In the genomic region with DNA sequence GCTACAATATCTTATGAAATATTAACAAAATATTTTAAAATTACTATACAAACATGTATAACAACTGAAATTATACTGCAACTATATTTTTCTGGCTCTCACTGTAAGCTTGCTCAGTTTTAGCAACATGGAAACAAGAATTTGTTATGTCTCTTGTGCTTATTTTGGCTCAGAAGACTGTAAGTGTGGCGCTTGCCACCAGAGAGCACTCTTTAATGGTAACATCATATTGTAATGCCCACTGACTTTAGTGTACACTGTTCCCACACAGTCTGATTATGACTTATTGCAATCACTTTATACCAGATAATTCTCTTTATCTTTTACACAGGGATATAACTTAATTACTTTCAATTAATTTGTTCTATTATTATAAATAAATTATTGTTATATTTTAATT, we compare ENCODE assay signal across 8 cellular contexts.
A peak's percentile ranks its signal among the peaks of the same experiment; 100 is the strongest.
DNase-seq lines count a peak whose midpoint lies in the region; ATAC-seq, FAIRE-seq and TF ChIP-seq lines count a peak whose summit lies in the region.

No MANE protein-coding gene starts in this region.

- no peak for TF ChIP-seq POLR2A in breast epithelium (IDR thresholded peaks at IDR 0.05)
- no peak for TF ChIP-seq POLR2A in HepG2 (IDR thresholded peaks at IDR 0.05; ENCODE audit: insufficient read depth in 1 of 2, low read depth in 2 of 2, low read length in 2 of 2)

- H2AFZ ChIP-seq in HepG2 (ENCODE audit: low read length), result no peak overlapping the region

- 0% methylated on average over 1 of the region's 1 CpG for WGBS in HepG2 (ENCODE audit: low lambda C conversion rate)

- H3K27me3 ChIP-seq in breast epithelium (no peaks in the 10 kb centered on the region), HepG2 (ENCODE audit: control insufficient read depth in 1 of 2, insufficient read depth in 2 of 2, low read length in 2 of 2) (no peaks in the 10 kb centered on the region)

- TF ChIP-seq EP300 in HepG2 (IDR thresholded peaks at IDR 0.05; ENCODE audit: low read depth in 2 of 2, low read length in 2 of 2), result no peak
- no peak for TF ChIP-seq EP300 in HepG2 (CRISPR knock-in tag; IDR thresholded peaks at IDR 0.05; ENCODE audit: borderline replicate concordance)

- no peak overlapping the region for H3K27ac ChIP-seq in breast epithelium
- H3K27ac ChIP-seq in HepG2 (ENCODE audit: extremely low read length, insufficient read depth, low read length), result no peak overlapping the region

- no peak for TF ChIP-seq RAD21 in HepG2 (CRISPR knock-in tag; IDR thresholded peaks at IDR 0.05)

- peak; percentile 63 for FAIRE-seq in HepG2 (lab: Jason Lieb, UNC)

- BruUV-seq in MCF 10A (replicated peaks; lab: Mats Ljungman, UMichigan), result no TSS peak
- no TSS peak for BruUV-seq in HepG2 (replicated peaks; lab: Mats Ljungman, UMichigan)

- H3K4me3 ChIP-seq in breast epithelium (no peak overlapping the region), HepG2 (replicated peaks in 1 of 3; ENCODE audit: insufficient read depth in 1 of 3, low read depth in 2 of 3, low read length in 3 of 3) (no peak overlapping the region)

- no peak overlapping the region for H3K27ac Mint-ChIP-seq in MCF 10A (ENCODE audit: low read depth, unreplicated experiment)

- H3K9me3 ChIP-seq in breast epithelium (no peaks in the 10 kb centered on the region), HepG2 (ENCODE audit: low read length) (no peaks in the 10 kb centered on the region)

- H3K4me3 Mint-ChIP-seq in MCF 10A (ENCODE audit: unreplicated experiment), result no peak overlapping the region

- peak; percentile 57 for DNase-seq in MCF 10A (ENCODE audit: unreplicated experiment)
- no peak for DNase-seq in breast epithelium (ENCODE audit: low spot score in 2 of 2)
- DNase-seq in HT1080 (ENCODE audit: low read depth), result peak; percentile 10
- peak; percentile 61 for DNase-seq in SK-MEL-5 (ENCODE audit: low read depth, low spot score)
- peak; percentile 30 for DNase-seq in HepG2 (ENCODE audit: low spot score)
- no peak for DNase-seq in activated CD4-positive, CD25-positive, alpha-beta regulatory T cell treated with anti-CD3 and anti-CD28 coated beads, Interleukin-2, amount 50 U/mL, for 72 hours
- no peak for DNase-seq in activated CD8-positive, alpha-beta memory T cell treated with anti-CD3 and anti-CD28 coated beads, Interleukin-2, amount 50 U/mL, for 4 hours
- no peak for DNase-seq in nucleus accumbens (lab: John Stamatoyannopoulos, UW)

- no peaks in the 10 kb centered on the region for H4K20me1 ChIP-seq in HepG2 (ENCODE audit: insufficient read depth, low read length)

- no peak overlapping the region for H3K9ac ChIP-seq in HepG2 (ENCODE audit: insufficient read depth, low read depth, low read length)

- no peaks in the 10 kb centered on the region for H3K4me1 Mint-ChIP-seq in MCF 10A (ENCODE audit: insufficient read depth, unreplicated experiment)

- POLR2A ChIA-PET in MCF 10A (lab: Yijun Ruan, JAX), result no interaction called here
- POLR2A ChIA-PET in HepG2 (lab: Yijun Ruan, JAX), result no interaction called here

- H3K4me1 ChIP-seq in breast epithelium (no peaks in the 10 kb centered on the region), HepG2 (ENCODE audit: insufficient read depth, low read length) (no peaks in the 10 kb centered on the region)

- peak; percentile 92 for ATAC-seq in HepG2

- CTCF ChIA-PET in MCF 10A (lab: Yijun Ruan, JAX), result interaction anchor here (0.6 to 1.8 kb wide), 19 partner anchors 10 to 1624 kb away, joined by 3 to 19 read pairs (median 4); no protein-coding TSS in a partner anchor
- CTCF ChIA-PET in HepG2 (lab: Yijun Ruan, JAX; ENCODE audit: low intra/inter-chr PET ratio, low total read pairs), result interaction anchor here (1.1 to 1.8 kb wide), 2 partner anchors 268 to 1623 kb away, joined by 3 to 10 read pairs; no protein-coding TSS in a partner anchor

- H3K36me3 Mint-ChIP-seq in MCF 10A (ENCODE audit: insufficient read depth, unreplicated experiment), result no peaks in the 10 kb centered on the region

- TF ChIP-seq CTCF in MCF 10A (IDR thresholded peaks at IDR 0.05; ENCODE audit: unreplicated experiment) (peak; percentile 46), breast epithelium (IDR thresholded peaks at IDR 0.05) (no peak), HepG2 (CRISPR knock-in tag; IDR thresholded peaks at IDR 0.05) (peak; percentile 47)

- in situ Hi-C loops in SK-MEL-5 (cut with HindIII; ENCODE audit: low pct_unique_long_range_greater_than_20kb, low sequenced_read_pairs) (no loop called here), HepG2 (cut with HindIII; ENCODE audit: extremely low pct_ligation_motif_present, low pct_unique_long_range_greater_than_20kb) (loop anchor here (10.0 kb wide), 1 partner anchor 1619 kb away; no protein-coding TSS in a partner anchor)

- H3K4me2 ChIP-seq in HepG2 (ENCODE audit: low read depth, low read length), result no peak overlapping the region

- intact Hi-C loops in MCF 10A (cut with micrococcal nuclease) (loop anchor here (1.0 to 5.0 kb wide), 3 partner anchors 268 to 1622 kb away; no protein-coding TSS in a partner anchor), breast epithelium (cut with DNase I; ENCODE audit: low total_unique reads) (no loop called here), HepG2 (cut with micrococcal nuclease; ENCODE audit: unreplicated experiment) (loop anchor here (1.0 kb wide), 1 partner anchor 268 kb away; no protein-coding TSS in a partner anchor)

- H3K27me3 Mint-ChIP-seq in MCF 10A (ENCODE audit: insufficient read depth, unreplicated experiment), result no peaks in the 10 kb centered on the region

- no peaks in the 10 kb centered on the region for H3K36me3 ChIP-seq in breast epithelium
- no peaks in the 10 kb centered on the region for H3K36me3 ChIP-seq in HepG2 (replicated peaks in 1 of 2; ENCODE audit: control insufficient read depth in 1 of 2, insufficient read depth in 2 of 2, low read length in 2 of 2)

- H3K9me3 Mint-ChIP-seq in MCF 10A (ENCODE audit: unreplicated experiment), result no peaks in the 10 kb centered on the region

- no peaks in the 10 kb centered on the region for H3K79me2 ChIP-seq in HepG2 (ENCODE audit: insufficient read depth, low read length)

TF ChIP-seq in HepG2, 621 proteins besides CTCF, POLR2A, EP300 and RAD21:
- TF ChIP-seq SMC3 (IDR thresholded peaks at IDR 0.05; ENCODE audit: low read length) (peak; percentile 44; the same call in 1 of the 2 replicates), DR1 (CRISPR knock-in tag; IDR thresholded peaks at IDR 0.05) (no peak), SP2 (CRISPR knock-in tag; IDR thresholded peaks at IDR 0.05) (no peak), ZNF496 (CRISPR knock-in tag; IDR thresholded peaks at IDR 0.05; ENCODE audit: insufficient replicate concordance) (no peak), PHF5A (CRISPR knock-in tag; IDR thresholded peaks at IDR 0.05; ENCODE audit: low read depth, unreplicated experiment) (no peak), STAG1 (CRISPR knock-in tag; IDR thresholded peaks at IDR 0.05) (peak; percentile 53)
- TF ChIP-seq, protein P1, sequence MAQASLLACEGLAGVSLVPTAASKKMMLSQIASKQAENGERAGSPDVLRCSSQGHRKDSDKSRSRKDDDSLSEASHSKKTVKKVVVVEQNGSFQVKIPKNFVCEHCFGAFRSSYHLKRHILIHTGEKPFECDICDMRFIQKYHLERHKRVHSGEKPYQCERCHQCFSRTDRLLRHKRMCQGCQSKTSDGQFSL (CRISPR knock-in tag; IDR thresholded peaks at IDR 0.05), result no peak
TF ChIP-seq in HepG2: peak in this region for 2.

Comparison
In these comparisons a context has a peak if more than half of its experiments do, and no peak if none do; other contexts are left out.
1. DNase-seq: peak in MCF 10A (single experiment), HT1080 (single experiment), SK-MEL-5 (single experiment) and HepG2 (single experiment); none in breast epithelium (0 of 2), activated CD4-positive, CD25-positive, alpha-beta regulatory T cell treated with anti-CD3 and anti-CD28 coated beads, Interleukin-2, amount 50 U/mL, for 72 hours (single experiment), activated CD8-positive, alpha-beta memory T cell treated with anti-CD3 and anti-CD28 coated beads, Interleukin-2, amount 50 U/mL, for 4 hours (single experiment) and nucleus accumbens (0 of 56).
2. CTCF ChIP-seq: peak in MCF 10A (single experiment) and HepG2 (single experiment); none in breast epithelium (0 of 3).